ENCODE assay signal across 35 cellular contexts in genomic region chr3:10676905-10677304, GRCh38.
"Had no signal": no experiment of that assay in that cellular context is flagged by ENCODE, and none has a peak within 500 bp of the region (broad histone marks: within the 10 kb centered on the region; RNA-seq: fewer than 3 reads in every experiment).

No MANE protein-coding gene starts in this region.

- H3K4me3 ChIP-seq: MG63 had no signal

- H3K9ac ChIP-seq: KMS-11 had no signal

- H3K9me3 ChIP-seq: MG63 had no signal

- H3K36me3 ChIP-seq: MG63 had no signal

- H3K27me3 ChIP-seq: MG63 had no signal

- H3K27ac ChIP-seq: KMS-11 had no signal

- H3K4me2 ChIP-seq: KMS-11 had no signal

- DNase-seq: Karpas-422, Kasumi-1, KG1, MG63, MM.1S, MV-4-11, NCI-H1048, NCI-H1092, NCI-H1092 treated with DMSO at 0.1 percent for 48 hours, NCI-H1105, NCI-H1105 treated with DMSO at 0.1 percent for 48 hours, NCI-H1417, NCI-H1417 treated with DMSO at 0.1 percent for 48 hours, NCI-H1436, NCI-H1436 treated with DMSO at 0.1 percent for 48 hours, NCI-H146, NCI-H1694, NCI-H1694 treated with DMSO at 0.1 percent for 48 hours, NCI-H187, NCI-H187 treated with DMSO at 0.1 percent for 48 hours, NCI-H1930, NCI-H2029, NCI-H2029 treated with DMSO at 0.1 percent for 48 hours, NCI-H2081, NCI-H2081 treated with DMSO at 0.1 percent for 48 hours, NCI-H2107, NCI-H2171, NCI-H2171 treated with DMSO at 0.1 percent for 48 hours, NCI-H2227 treated with DMSO at 0.1 percent for 48 hours, NCI-H226, NCI-H345, NCI-H446, NCI-H446 treated with DMSO at 0.1 percent for 48 hours, NCI-H510A had no signal
